Comparison of ENCODE assay signal across 20 cellular contexts in the genomic region with DNA sequence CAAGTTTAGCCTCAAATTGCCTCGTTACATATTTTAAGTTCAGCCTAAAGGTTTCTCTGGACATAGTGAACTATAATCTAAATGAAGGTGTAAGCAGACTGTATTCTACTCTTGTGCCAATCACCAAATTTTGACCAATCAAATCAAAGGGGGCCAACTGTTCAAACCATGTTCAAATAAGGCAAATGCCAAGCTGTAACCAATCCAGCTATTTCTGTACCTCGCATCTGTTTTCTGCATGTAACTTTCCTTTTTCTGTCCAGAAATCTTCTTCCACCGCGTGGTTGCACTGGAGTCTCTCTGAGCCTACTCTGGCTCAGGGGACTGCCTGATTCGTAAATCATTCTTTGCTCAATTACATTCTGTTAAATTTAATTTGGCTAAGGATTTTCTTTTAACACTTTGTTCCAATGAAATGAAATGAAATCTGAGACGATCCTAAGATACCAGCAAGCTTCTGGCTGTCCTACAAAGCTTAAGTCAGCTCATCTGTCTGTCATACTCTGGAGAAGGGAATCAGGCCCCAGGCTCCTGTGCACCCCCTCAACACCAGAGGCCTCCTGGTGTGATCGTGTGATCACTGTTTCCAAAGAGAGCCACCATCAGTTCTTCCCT. TPM values are rescaled to one million over a fixed set of nuclear protein-coding genes. Genes with fewer than 3 reads are reported as not detected.
DNase-seq lines count a peak whose midpoint lies in the region; ATAC-seq and TF ChIP-seq lines count a peak whose summit lies in the region.
"Had no signal": no experiment of that assay in that cellular context is flagged by ENCODE, and none has a peak within 500 bp of the region (broad histone marks: within the 10 kb centered on the region; RNA-seq: fewer than 3 reads in every experiment).

No MANE protein-coding gene starts in this region.

- TF ChIP-seq CTCF in endodermal cell (conservative IDR thresholded peaks at IDR 0.05): no peak

- no peaks in the 10 kb centered on the region for H3K4me1 ChIP-seq in endodermal cell (ENCODE audit: control insufficient read depth, insufficient read depth, low read length)
- H3K4me1 ChIP-seq: SJSA1 had no signal

- H3K36me3 ChIP-seq in endodermal cell (ENCODE audit: control insufficient read depth, insufficient read depth, low read length): no peaks in the 10 kb centered on the region
- H3K36me3 ChIP-seq: BLaER1, SJSA1 had no signal

- no peak overlapping the region for H3K27ac Mint-ChIP-seq in endodermal cell
- H3K27ac Mint-ChIP-seq: CD4-positive, CD25-positive, alpha-beta regulatory T cell had no signal

- H3K27me3 ChIP-seq in endodermal cell (ENCODE audit: control insufficient read depth, insufficient read depth, low read length, poor library complexity, severe bottlenecking): no peaks in the 10 kb centered on the region
- H3K27me3 ChIP-seq: BLaER1, SJSA1 had no signal

- H3K9me3 ChIP-seq in endodermal cell (ENCODE audit: control insufficient read depth, low read length): peaks cover 11% of the 10 kb centered on the region
- H3K9me3 ChIP-seq: BLaER1, SJSA1 had no signal

- no peak overlapping the region for H3K27ac ChIP-seq in endodermal cell (ENCODE audit: low read depth, low read length)
- H3K27ac ChIP-seq: BLaER1, KMS-11, SJSA1 had no signal

- 92 to 95% methylated on average over 7 of the region's 7 CpGs for WGBS in endodermal cell (ENCODE audit: insufficient coverage in 1 of 2, insufficient read length in 1 of 2), 2 experiments

- no peaks in the 10 kb centered on the region for H3K36me3 Mint-ChIP-seq in endodermal cell (ENCODE audit: low read depth)
- H3K36me3 Mint-ChIP-seq: CD4-positive, CD25-positive, alpha-beta regulatory T cell had no signal

- DNase-seq in cardiac septum (ENCODE audit: low spot score) (peak; percentile 29), Right ventricle myocardium superior (no peak), NCI-H82 (lab: John Stamatoyannopoulos, UW) (peak; percentile 63), myocyte (ENCODE audit: low read depth) (peak; percentile 72), superior temporal gyrus (ENCODE audit: extremely low spot score) (peak; percentile 33), SIG-M5 (lab: John Stamatoyannopoulos, UW) (no peak), endodermal cell (no peak)
- DNase-seq: 8988T; CD4-positive, CD25-positive, alpha-beta regulatory T cell; IMR-90; NCI-H1048; NCI-H1694; NCI-H2029 treated with DMSO at 0.1 percent for 48 hours; NCI-H2227 treated with DMSO at 0.1 percent for 48 hours; NCI-H510A treated with DMSO at 0.1 percent for 48 hours; T-helper 1 cell had no signal

- H3K9ac ChIP-seq in endodermal cell (ENCODE audit: extremely low read depth, low read length, poor library complexity, severe bottlenecking): no peak overlapping the region
- H3K9ac ChIP-seq: BLaER1, KMS-11 had no signal

- no peak overlapping the region for H3K4me3 Mint-ChIP-seq in endodermal cell
- H3K4me3 Mint-ChIP-seq: CD4-positive, CD25-positive, alpha-beta regulatory T cell had no signal

- ATAC-seq in Right ventricle myocardium superior (ENCODE audit: poor library complexity) (no peak), HG02759 (IDR thresholded peaks at IDR 0.05; ENCODE audit: unreplicated experiment) (no peak)

- intact Hi-C loops in cardiac septum (cut with DNase I): no loop called here
- intact Hi-C loops in Right ventricle myocardium superior (cut with DNase I): no loop called here

- peaks cover 1% of the 10 kb centered on the region for H3K27me3 Mint-ChIP-seq in endodermal cell (ENCODE audit: insufficient read depth)
- H3K27me3 Mint-ChIP-seq: CD4-positive, CD25-positive, alpha-beta regulatory T cell had no signal

- peaks cover 6% of the 10 kb centered on the region for H3K9me3 Mint-ChIP-seq in endodermal cell

- H3K4me1 Mint-ChIP-seq in endodermal cell: no peaks in the 10 kb centered on the region
- H3K4me1 Mint-ChIP-seq: CD4-positive, CD25-positive, alpha-beta regulatory T cell had no signal

- no peak overlapping the region for H3K4me3 ChIP-seq in endodermal cell (ENCODE audit: low read length)
- H3K4me3 ChIP-seq: BLaER1, SJSA1 had no signal

RNA-seq across cellular contexts. Expression of a gene that starts 53.2 kb away (rescaled TPM):
- 44.2 TPM for total RNA-seq in cardiac septum
- 45.2 TPM for total RNA-seq in Right ventricle myocardium superior
- 33.4 and 43.3 TPM in 2 replicates for total RNA-seq in myocyte
- polyA plus RNA-seq in myocyte (2012): 11.1 TPM
- 10 to 100 TPM; 33.8 to 37.8 TPM for total RNA-seq in endodermal cell
- polyA plus RNA-seq in endodermal cell (2013, experiment 1 of 2): 20.2 TPM
- polyA plus RNA-seq in endodermal cell (2013, experiment 2 of 2): 20.1 TPM

Comparison
In these comparisons a context has a peak if more than half of its experiments do, and no peak if none do; other contexts are left out.
1. DNase-seq: peak in cardiac septum (single experiment), NCI-H82 (single experiment), myocyte (single experiment) and superior temporal gyrus (single experiment); none in Right ventricle myocardium superior (single experiment), SIG-M5 (single experiment) and endodermal cell (single experiment).